1 cellular context compared by ENCODE assay signal in genomic region chr19:19145281-19145999, GRCh38.
TF ChIP-seq lines count a peak whose summit lies in the region.

No MANE protein-coding gene starts in this region.

TF ChIP-seq in endothelial cell of umbilical vein, 7 proteins besides CTCF, POLR2A, EP300 and RAD21:
- no peak for TF ChIP-seq MYC (IDR thresholded peaks at IDR 0.05; ENCODE audit: low read depth, low read length)
- no peak for TF ChIP-seq POLR2AphosphoS5 (IDR thresholded peaks at IDR 0.05; ENCODE audit: insufficient read depth, low read depth, low read length)
- no peak for TF ChIP-seq GATA2 (IDR thresholded peaks at IDR 0.05; ENCODE audit: insufficient read depth, insufficient read length, low read depth, low read length)
- no peak for TF ChIP-seq FOS (IDR thresholded peaks at IDR 0.05; ENCODE audit: borderline replicate concordance, insufficient read depth, low read length)
- no peak for TF ChIP-seq JUN (IDR thresholded peaks at IDR 0.05; ENCODE audit: borderline replicate concordance, insufficient read depth, insufficient read length, low read depth)
- TF ChIP-seq EZH2 (IDR thresholded peaks at IDR 0.05; ENCODE audit: borderline replicate concordance, low read depth, low read length, severe bottlenecking) = no peak
- TF ChIP-seq MAX (IDR thresholded peaks at IDR 0.05; ENCODE audit: insufficient read depth, insufficient read length) = no peak
